In the genomic region with DNA sequence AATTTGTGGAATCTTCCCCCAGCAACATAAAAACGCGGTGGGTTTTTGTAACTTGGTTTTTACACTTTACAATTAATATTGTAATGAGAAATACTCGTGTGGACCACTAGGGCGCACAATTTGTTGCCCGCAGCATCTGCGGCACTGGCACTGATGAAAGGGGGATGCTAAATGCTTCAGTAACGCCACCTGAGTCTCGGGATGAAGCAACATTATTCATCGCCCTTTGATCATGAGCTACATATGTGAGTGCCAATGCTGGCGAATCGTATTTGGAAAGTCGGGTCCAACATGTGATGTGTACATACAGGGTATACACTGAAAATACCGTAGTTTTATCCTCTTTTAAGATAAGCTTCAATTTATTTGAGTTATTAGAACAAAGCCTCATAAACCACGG, we compare ENCODE assay signal across 8 cellular contexts. TPM values are rescaled to one million over a fixed set of nuclear protein-coding genes. Genes with fewer than 3 reads are reported as not detected.
DNase-seq lines count a peak whose midpoint lies in the region; ATAC-seq, FAIRE-seq and TF ChIP-seq lines count a peak whose summit lies in the region.

No MANE protein-coding gene starts in this region.

- peak; percentile 83 for TF ChIP-seq CTCF in CD4-positive, alpha-beta T cell (IDR thresholded peaks at IDR 0.05)
- TF ChIP-seq CTCF in brain (conservative IDR thresholded peaks at IDR 0.05) (peak; percentile 39 to 41), HepG2 (CRISPR knock-in tag; IDR thresholded peaks at IDR 0.05) (peak; percentile 81)

- intact Hi-C loops in CD4-positive, alpha-beta T cell (cut with DNase I, micrococcal nuclease): loop anchor here (1.0 to 10.0 kb wide), 2 partner anchors 124 to 241 kb away; no protein-coding TSS in a partner anchor
- intact Hi-C loops in HepG2 (cut with micrococcal nuclease; ENCODE audit: unreplicated experiment): loop anchor here (1.0 kb wide), 3 partner anchors 34 to 241 kb away; a partner anchor contains a TSS

- peaks cover 31% of the 10 kb centered on the region for H3K4me1 ChIP-seq in HepG2 (ENCODE audit: insufficient read depth, low read length)

- POLR2A ChIA-PET in CD4-positive, alpha-beta T cell (lab: Charles Lee): interaction anchor here (1.0 to 2.9 kb wide), 4 partner anchors 33 to 241 kb away, joined by 4 to 19 read pairs (median 15); a partner anchor contains a TSS
- POLR2A ChIA-PET in HepG2 (lab: Yijun Ruan, JAX): interaction anchor here (0.6 to 1.9 kb wide), 6 partner anchors 11 to 149 kb away, joined by 3 to 7 read pairs (median 3); a partner anchor contains a TSS

- in situ Hi-C loops in KBM-7 (cut with MboI; ENCODE audit: low pct_unique_long_range_greater_than_20kb, low sequenced_read_pairs): no loop called here
- in situ Hi-C loops in HepG2 (cut with HindIII; ENCODE audit: extremely low pct_ligation_motif_present, low pct_unique_long_range_greater_than_20kb): no loop called here

- no peaks in the 10 kb centered on the region for H3K9me3 Mint-ChIP-seq in CD4-positive, alpha-beta T cell
- H3K9me3 Mint-ChIP-seq in brain: no peaks in the 10 kb centered on the region

- H3K4me1 Mint-ChIP-seq in CD4-positive, alpha-beta T cell (ENCODE audit: low read depth): peaks cover 4% of the 10 kb centered on the region
- H3K4me1 Mint-ChIP-seq in brain: no peaks in the 10 kb centered on the region

- TF ChIP-seq POLR2A in HepG2 (IDR thresholded peaks at IDR 0.05; ENCODE audit: insufficient read depth in 1 of 2, low read depth in 2 of 2, low read length in 2 of 2): no peak

- H3K27ac ChIP-seq in CD4-positive, alpha-beta T cell (ENCODE audit: low read depth, low read length): no peak overlapping the region
- no peak overlapping the region for H3K27ac ChIP-seq in HepG2 (ENCODE audit: extremely low read length, insufficient read depth, low read length)

- peak overlapping the region; percentile 1; the same call in 1 of the 2 replicates for H3K9ac ChIP-seq in HepG2 (ENCODE audit: insufficient read depth, low read depth, low read length)

- H3K9me3 ChIP-seq in CD4-positive, alpha-beta T cell (ENCODE audit: control insufficient read depth, low read length): no peaks in the 10 kb centered on the region
- no peaks in the 10 kb centered on the region for H3K9me3 ChIP-seq in HepG2 (ENCODE audit: low read length)

- peak; percentile 64; the same call in 1 of the 2 replicates for TF ChIP-seq RAD21 in HepG2 (CRISPR knock-in tag; IDR thresholded peaks at IDR 0.05)

- FAIRE-seq in HepG2 (lab: Jason Lieb, UNC): peak; percentile 77

- H3K4me2 ChIP-seq in HepG2 (ENCODE audit: low read depth, low read length): peak overlapping the region; percentile 75

- H3K27me3 ChIP-seq in CD4-positive, alpha-beta T cell (ENCODE audit: control insufficient read depth, insufficient read depth, low read length): no peaks in the 10 kb centered on the region
- H3K27me3 ChIP-seq in HepG2 (ENCODE audit: control insufficient read depth in 1 of 2, insufficient read depth in 2 of 2, low read length in 2 of 2): no peaks in the 10 kb centered on the region

- ATAC-seq in CD4-positive, alpha-beta T cell (ENCODE audit: poor library complexity): peak; percentile 91
- ATAC-seq in GM19395 (IDR thresholded peaks at IDR 0.05; ENCODE audit: unreplicated experiment) (peak; percentile 73), HepG2 (peak; percentile 94)

- H3K36me3 ChIP-seq in HepG2 (replicated peaks in 1 of 2; ENCODE audit: control insufficient read depth in 1 of 2, insufficient read depth in 2 of 2, low read length in 2 of 2): no peaks in the 10 kb centered on the region

- peak in 1 of 2 experiments; percentile 31; a peak in 1 of 4 replicates for TF ChIP-seq EP300 in HepG2 (IDR thresholded peaks at IDR 0.05; ENCODE audit: low read depth in 2 of 2, low read length in 2 of 2)
- no peak for TF ChIP-seq EP300 in HepG2 (CRISPR knock-in tag; IDR thresholded peaks at IDR 0.05; ENCODE audit: borderline replicate concordance)

- peaks cover 4% of the 10 kb centered on the region for H3K27me3 Mint-ChIP-seq in CD4-positive, alpha-beta T cell
- no peaks in the 10 kb centered on the region for H3K27me3 Mint-ChIP-seq in brain

- 0 out of 6 replicates have a peak overlapping the region, but pooled peaks of 1 of the 3 experiments have one; percentile 24 for H3K4me3 ChIP-seq in HepG2 (replicated peaks in 1 of 3; ENCODE audit: insufficient read depth in 1 of 3, low read depth in 2 of 3, low read length in 3 of 3)

- no peak overlapping the region for H2AFZ ChIP-seq in HepG2 (ENCODE audit: low read length)

- DNase-seq in CD4-positive, alpha-beta T cell: peak; percentile 23 to 61 (median 42)
- DNase-seq in KBM-7 (peak; percentile 43), T-helper 9 cell (peak; percentile 29), HepG2 (ENCODE audit: low spot score) (peak; percentile 87), NCI-H1105 (lab: John Stamatoyannopoulos, UW) (no peak)
- peak; percentile 36 to 37 for DNase-seq in stimulated activated CD8-positive, alpha-beta memory T cell treated with anti-CD3 and anti-CD28 coated beads, Interleukin-7, amount 100 ng/mL, for 4 hours (ENCODE audit: low read depth in 2 of 2)

- no peak overlapping the region for H3K27ac Mint-ChIP-seq in CD4-positive, alpha-beta T cell
- no peak overlapping the region for H3K27ac Mint-ChIP-seq in brain

- H3K4me3 Mint-ChIP-seq in CD4-positive, alpha-beta T cell: no peak overlapping the region
- no peak overlapping the region for H3K4me3 Mint-ChIP-seq in brain

- no TSS peak for BruUV-seq in HepG2 (replicated peaks; lab: Mats Ljungman, UMichigan)

- H3K79me2 ChIP-seq in HepG2 (ENCODE audit: insufficient read depth, low read length): no peaks in the 10 kb centered on the region

- H4K20me1 ChIP-seq in HepG2 (ENCODE audit: insufficient read depth, low read length): no peaks in the 10 kb centered on the region

- CTCF ChIA-PET in CD4-positive, alpha-beta T cell (lab: Charles Lee): interaction anchor here (0.5 to 3.1 kb wide), 17 partner anchors 11 to 326 kb away, joined by 3 to 45 read pairs (median 4); a partner anchor contains a TSS
- CTCF ChIA-PET in HepG2 (lab: Yijun Ruan, JAX; ENCODE audit: low intra/inter-chr PET ratio, low total read pairs): interaction anchor here (0.6 to 1.3 kb wide), 3 partner anchors 167 to 241 kb away, joined by 3 to 13 read pairs (median 3); no protein-coding TSS in a partner anchor

- no peaks in the 10 kb centered on the region for H3K36me3 Mint-ChIP-seq in CD4-positive, alpha-beta T cell (ENCODE audit: low read depth)
- no peaks in the 10 kb centered on the region for H3K36me3 Mint-ChIP-seq in brain

- 3% methylated on average over 14 of the region's 14 CpGs for WGBS in HepG2 (ENCODE audit: low lambda C conversion rate)

TF ChIP-seq in HepG2, 621 proteins besides CTCF, POLR2A, EP300 and RAD21 (continues in another document):
- TF ChIP-seq ZNF619 (CRISPR knock-in tag; IDR thresholded peaks at IDR 0.05) (no peak), BHLHE40 (IDR thresholded peaks at IDR 0.05; ENCODE audit: low read length) (peak; percentile 51), ZNF343 (CRISPR knock-in tag; IDR thresholded peaks at IDR 0.05) (0 out of 2 replicates have a peak, but pooled peaks have one; percentile 33), ZKSCAN1 (IDR thresholded peaks at IDR 0.05; ENCODE audit: low read length) (no peak)

RNA-seq across cellular contexts. Expression of a gene that starts 34.2 kb away (rescaled TPM):
- total RNA-seq in CD4-positive, alpha-beta T cell: 10 to 100 TPM; 14.5 to 16.8 TPM
- polyA plus RNA-seq in brain (ENCODE audit: insufficient read depth, low read depth, low replicate concordance): 32.3 TPM
- 95.8 and 110 TPM in 2 replicates for total RNA-seq in HepG2 (2016; rRNA removed; fragmentation: Illumina TruSeq; extraction: Trizol)
- total RNA-seq in HepG2 (2016; cell fraction: cytosol; rRNA removed; fragmentation: Illumina TruSeq; extraction: Trizol; ENCODE audit: low read depth): 122 and 124 TPM in 2 replicates
- 90.4 and 108 TPM in 2 replicates for total RNA-seq in HepG2 (2016; cell fraction: insoluble cytoplasmic fraction; rRNA removed; fragmentation: Illumina TruSeq; extraction: Trizol)
- total RNA-seq in HepG2 (2016; cell fraction: membrane; rRNA removed; fragmentation: Illumina TruSeq; extraction: Trizol): 155 and 158 TPM in 2 replicates
- 33.7 and 46.6 TPM in 2 replicates for total RNA-seq in HepG2 (2016; cell fraction: nucleus; rRNA removed; fragmentation: Illumina TruSeq; extraction: Trizol)
- polyA plus RNA-seq in HepG2 (2011; rRNA removed): 24.3 and 34.4 TPM in 2 replicates
- polyA plus RNA-seq in HepG2 (2011; cell fraction: cytosol; rRNA removed): 18.9 and 30.5 TPM in 2 replicates
- 16.5 and 23.4 TPM in 2 replicates for polyA plus RNA-seq in HepG2 (2011; cell fraction: nucleus; rRNA removed)
- 51.2 and 83.5 TPM in 2 replicates for polyA plus RNA-seq in HepG2 (2012)
- 262 and 273 TPM in 2 replicates for polyA plus RNA-seq in HepG2 (2016; cell fraction: cytosol; fragmentation: Illumina TruSeq; extraction: Trizol; ENCODE audit: low read depth)
- 173 and 179 TPM in 2 replicates for polyA plus RNA-seq in HepG2 (2016; cell fraction: insoluble cytoplasmic fraction; fragmentation: Illumina TruSeq; extraction: Trizol; ENCODE audit: low read depth)
- polyA plus RNA-seq in HepG2 (2016; cell fraction: membrane; fragmentation: Illumina TruSeq; extraction: Trizol; ENCODE audit: low read depth): 249 and 251 TPM in 2 replicates
- 103 and 109 TPM in 2 replicates for polyA plus RNA-seq in HepG2 (2016; cell fraction: nucleus; fragmentation: Illumina TruSeq; extraction: Trizol; ENCODE audit: insufficient read depth, low read depth)
- polyA minus RNA-seq in HepG2 (2011; rRNA and poly(A)+ RNA removed; ENCODE audit: low replicate concordance): 5.2 and 10.0 TPM in 2 replicates
- 8.2 and 13.3 TPM in 2 replicates for polyA minus RNA-seq in HepG2 (2011; cell fraction: cytosol; rRNA and poly(A)+ RNA removed)
- 49.2 and 55.6 TPM in 2 replicates for polyA minus RNA-seq in HepG2 (2011; cell fraction: nucleus; rRNA and poly(A)+ RNA removed)
